ENCODE assay signal across 1 cellular context in genomic region chr3:129117134-129117533, GRCh38.
A peak's percentile ranks its signal among the peaks of the same experiment; 100 is the strongest.
TF ChIP-seq lines count a peak whose summit lies in the region.

No MANE protein-coding gene starts in this region.

TF ChIP-seq in H1, 55 proteins besides CTCF, POLR2A, EP300 and RAD21:
- TF ChIP-seq RBBP5 (IDR thresholded peaks at IDR 0.05; ENCODE audit: borderline replicate concordance, low read depth, low read length) (no peak), TBP (IDR thresholded peaks at IDR 0.05; ENCODE audit: low read depth, low read length) (no peak), CHD1 (IDR thresholded peaks at IDR 0.05; ENCODE audit: low read depth, low read length) (no peak), JUND (IDR thresholded peaks at IDR 0.05; ENCODE audit: low read length) (no peak), YY1 (IDR thresholded peaks at IDR 0.05; ENCODE audit: low read depth, low read length) (no peak), TAF7 (optimal IDR thresholded peaks at IDR 0.05; ENCODE audit: borderline replicate concordance, low read depth, low read length) (no peak), JUN (IDR thresholded peaks at IDR 0.05; ENCODE audit: low read depth, low read length) (no peak), SAP30 (IDR thresholded peaks at IDR 0.05; ENCODE audit: insufficient read depth, insufficient replicate concordance, low read length) (no peak), GABPA (IDR thresholded peaks at IDR 0.05; ENCODE audit: borderline replicate concordance, insufficient read depth, low read length) (no peak), KDM1A (IDR thresholded peaks at IDR 0.05; ENCODE audit: borderline replicate concordance, low read length) (peak; percentile 94), HDAC2 (IDR thresholded peaks at IDR 0.05; ENCODE audit: borderline replicate concordance in 1 of 2, low read depth in 2 of 2, low read length in 2 of 2) (peak in 1 of 2 experiments; percentile 27; a peak in 1 of 4 replicates), MAFK (IDR thresholded peaks at IDR 0.05; ENCODE audit: low read depth, low read length) (no peak), USF2 (IDR thresholded peaks at IDR 0.05; ENCODE audit: low read length) (no peak)
